Comparison of ENCODE assay signal across 19 cellular contexts in the genomic region with DNA sequence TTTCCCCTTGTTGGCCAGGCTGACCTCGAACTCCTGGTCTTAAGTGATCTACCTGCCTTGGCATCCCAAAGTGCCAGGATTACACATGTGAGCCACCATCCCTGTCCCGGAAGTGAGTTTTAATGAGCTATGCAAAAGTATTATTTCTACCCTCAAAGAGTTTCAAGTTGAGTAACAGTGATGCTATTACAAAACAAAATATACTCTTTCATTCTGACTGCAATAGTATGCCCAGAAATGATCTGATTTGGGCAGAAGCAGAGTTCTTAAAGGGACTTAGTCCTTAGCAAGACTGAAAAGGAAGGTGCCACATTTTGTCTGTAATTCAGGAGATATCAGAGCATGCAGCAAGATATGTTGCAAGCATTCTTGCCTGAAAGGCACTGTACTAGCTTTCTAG.
DNase-seq lines count a peak whose midpoint lies in the region; ATAC-seq, FAIRE-seq and TF ChIP-seq lines count a peak whose summit lies in the region.
"Had no signal": no experiment of that assay in that cellular context is flagged by ENCODE, and none has a peak within 500 bp of the region (broad histone marks: within the 10 kb centered on the region; RNA-seq: fewer than 3 reads in every experiment).

No MANE protein-coding gene starts in this region.

- no peak for TF ChIP-seq CTCF in kidney (IDR thresholded peaks at IDR 0.05; ENCODE audit: borderline replicate concordance, extremely low read depth, insufficient read depth)

- no peaks in the 10 kb centered on the region for H3K36me3 ChIP-seq in kidney (ENCODE audit: control insufficient read depth in 1 of 2, insufficient read depth in 2 of 2, low read length in 2 of 2)
- H3K36me3 ChIP-seq: BLaER1, uterus had no signal

- DNase-seq in fibroblast of gingiva (ENCODE audit: low read depth): peak; percentile 68
- no peak for DNase-seq in kidney
- no peak for DNase-seq in H54 (ENCODE audit: insufficient read length, low spot score)
- DNase-seq in NCI-H1105 (lab: John Stamatoyannopoulos, UW): no peak
- DNase-seq: activated CD8-positive, alpha-beta memory T cell treated with anti-CD3 and anti-CD28 coated beads, Interleukin-2, amount 50 U/mL, for 48 hours; DMS 273 treated with DMSO at 0.1 percent for 48 hours; hippocampal formation; NCI-H2029; NCI-H526; stimulated activated naive CD4-positive, alpha-beta T cell treated with Interleukin-2 at 50 U/mL for 16 hours; uterus had no signal

- no peaks in the 10 kb centered on the region for H3K4me1 ChIP-seq in kidney (ENCODE audit: control insufficient read depth in 1 of 2, insufficient read depth in 1 of 2, low read depth in 1 of 2, low read length in 2 of 2)
- H3K4me1 ChIP-seq: BLaER1, uterus had no signal

- H3K9ac ChIP-seq in kidney (ENCODE audit: low read length in 2 of 2): no peak overlapping the region
- H3K9ac ChIP-seq: BLaER1, parathyroid adenoma had no signal

- H3K9me3 ChIP-seq in kidney (ENCODE audit: control insufficient read depth in 1 of 2, low read length in 2 of 2): no peaks in the 10 kb centered on the region
- H3K9me3 ChIP-seq: BLaER1, uterus had no signal

- H3K4me3 ChIP-seq in kidney (ENCODE audit: low read length in 2 of 2): no peak overlapping the region
- H3K4me3 ChIP-seq: BLaER1, skin epidermis, uterus had no signal

- FAIRE-seq in kidney (lab: Jason Lieb, UNC): no peak
- no peak for FAIRE-seq in H54 (lab: Jason Lieb, UNC)
- FAIRE-seq: HTR-8/SVneo had no signal

- ATAC-seq in GM18861 (IDR thresholded peaks at IDR 0.05; ENCODE audit: unreplicated experiment) (peak; percentile 71), GM21619 (IDR thresholded peaks at IDR 0.05; ENCODE audit: unreplicated experiment) (peak; percentile 69), HG03342 (IDR thresholded peaks at IDR 0.05; ENCODE audit: unreplicated experiment) (peak; percentile 55)
- ATAC-seq: activated CD4-positive, CD25-positive, alpha-beta regulatory T cell treated with anti-CD3 and anti-CD28 coated beads, Interleukin-2, amount 50 U/mL, for 24 hours had no signal

- intact Hi-C loops in kidney (cut with DNase I): no loop called here

- H3K27ac ChIP-seq in kidney (ENCODE audit: low read depth in 2 of 2, low read length in 2 of 2): no peak overlapping the region
- H3K27ac ChIP-seq: BLaER1, parathyroid adenoma, skin epidermis, uterus had no signal

- TF ChIP-seq POLR2A in H54 (IDR thresholded peaks at IDR 0.05; ENCODE audit: low read depth, low read length): no peak
